ENCODE assay signal across 1 cellular context in the genomic region with DNA sequence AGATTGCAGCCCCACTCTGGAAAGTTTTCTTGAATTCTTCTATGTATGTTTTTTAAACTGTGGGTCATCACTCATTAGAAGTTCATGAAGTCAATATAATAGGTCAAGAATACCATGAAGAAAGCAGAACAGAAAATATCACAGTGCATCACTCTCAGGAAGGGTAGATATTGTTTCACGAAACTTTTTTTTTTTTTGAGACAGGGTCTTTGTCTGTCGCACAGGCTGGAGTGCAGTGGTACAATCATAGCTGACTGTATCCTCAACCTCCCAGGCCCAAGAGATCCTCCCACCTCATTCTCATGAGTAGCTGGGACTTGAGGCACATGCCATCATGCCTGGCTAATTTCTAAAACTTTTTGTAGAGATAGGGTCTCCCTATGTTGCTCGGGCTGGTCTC.
TF ChIP-seq lines count a peak whose summit lies in the region.

No MANE protein-coding gene starts in this region.

TF ChIP-seq in GM23338, 12 proteins besides CTCF, POLR2A, EP300 and RAD21 (continued from another document):
- TF ChIP-seq, protein P1, sequence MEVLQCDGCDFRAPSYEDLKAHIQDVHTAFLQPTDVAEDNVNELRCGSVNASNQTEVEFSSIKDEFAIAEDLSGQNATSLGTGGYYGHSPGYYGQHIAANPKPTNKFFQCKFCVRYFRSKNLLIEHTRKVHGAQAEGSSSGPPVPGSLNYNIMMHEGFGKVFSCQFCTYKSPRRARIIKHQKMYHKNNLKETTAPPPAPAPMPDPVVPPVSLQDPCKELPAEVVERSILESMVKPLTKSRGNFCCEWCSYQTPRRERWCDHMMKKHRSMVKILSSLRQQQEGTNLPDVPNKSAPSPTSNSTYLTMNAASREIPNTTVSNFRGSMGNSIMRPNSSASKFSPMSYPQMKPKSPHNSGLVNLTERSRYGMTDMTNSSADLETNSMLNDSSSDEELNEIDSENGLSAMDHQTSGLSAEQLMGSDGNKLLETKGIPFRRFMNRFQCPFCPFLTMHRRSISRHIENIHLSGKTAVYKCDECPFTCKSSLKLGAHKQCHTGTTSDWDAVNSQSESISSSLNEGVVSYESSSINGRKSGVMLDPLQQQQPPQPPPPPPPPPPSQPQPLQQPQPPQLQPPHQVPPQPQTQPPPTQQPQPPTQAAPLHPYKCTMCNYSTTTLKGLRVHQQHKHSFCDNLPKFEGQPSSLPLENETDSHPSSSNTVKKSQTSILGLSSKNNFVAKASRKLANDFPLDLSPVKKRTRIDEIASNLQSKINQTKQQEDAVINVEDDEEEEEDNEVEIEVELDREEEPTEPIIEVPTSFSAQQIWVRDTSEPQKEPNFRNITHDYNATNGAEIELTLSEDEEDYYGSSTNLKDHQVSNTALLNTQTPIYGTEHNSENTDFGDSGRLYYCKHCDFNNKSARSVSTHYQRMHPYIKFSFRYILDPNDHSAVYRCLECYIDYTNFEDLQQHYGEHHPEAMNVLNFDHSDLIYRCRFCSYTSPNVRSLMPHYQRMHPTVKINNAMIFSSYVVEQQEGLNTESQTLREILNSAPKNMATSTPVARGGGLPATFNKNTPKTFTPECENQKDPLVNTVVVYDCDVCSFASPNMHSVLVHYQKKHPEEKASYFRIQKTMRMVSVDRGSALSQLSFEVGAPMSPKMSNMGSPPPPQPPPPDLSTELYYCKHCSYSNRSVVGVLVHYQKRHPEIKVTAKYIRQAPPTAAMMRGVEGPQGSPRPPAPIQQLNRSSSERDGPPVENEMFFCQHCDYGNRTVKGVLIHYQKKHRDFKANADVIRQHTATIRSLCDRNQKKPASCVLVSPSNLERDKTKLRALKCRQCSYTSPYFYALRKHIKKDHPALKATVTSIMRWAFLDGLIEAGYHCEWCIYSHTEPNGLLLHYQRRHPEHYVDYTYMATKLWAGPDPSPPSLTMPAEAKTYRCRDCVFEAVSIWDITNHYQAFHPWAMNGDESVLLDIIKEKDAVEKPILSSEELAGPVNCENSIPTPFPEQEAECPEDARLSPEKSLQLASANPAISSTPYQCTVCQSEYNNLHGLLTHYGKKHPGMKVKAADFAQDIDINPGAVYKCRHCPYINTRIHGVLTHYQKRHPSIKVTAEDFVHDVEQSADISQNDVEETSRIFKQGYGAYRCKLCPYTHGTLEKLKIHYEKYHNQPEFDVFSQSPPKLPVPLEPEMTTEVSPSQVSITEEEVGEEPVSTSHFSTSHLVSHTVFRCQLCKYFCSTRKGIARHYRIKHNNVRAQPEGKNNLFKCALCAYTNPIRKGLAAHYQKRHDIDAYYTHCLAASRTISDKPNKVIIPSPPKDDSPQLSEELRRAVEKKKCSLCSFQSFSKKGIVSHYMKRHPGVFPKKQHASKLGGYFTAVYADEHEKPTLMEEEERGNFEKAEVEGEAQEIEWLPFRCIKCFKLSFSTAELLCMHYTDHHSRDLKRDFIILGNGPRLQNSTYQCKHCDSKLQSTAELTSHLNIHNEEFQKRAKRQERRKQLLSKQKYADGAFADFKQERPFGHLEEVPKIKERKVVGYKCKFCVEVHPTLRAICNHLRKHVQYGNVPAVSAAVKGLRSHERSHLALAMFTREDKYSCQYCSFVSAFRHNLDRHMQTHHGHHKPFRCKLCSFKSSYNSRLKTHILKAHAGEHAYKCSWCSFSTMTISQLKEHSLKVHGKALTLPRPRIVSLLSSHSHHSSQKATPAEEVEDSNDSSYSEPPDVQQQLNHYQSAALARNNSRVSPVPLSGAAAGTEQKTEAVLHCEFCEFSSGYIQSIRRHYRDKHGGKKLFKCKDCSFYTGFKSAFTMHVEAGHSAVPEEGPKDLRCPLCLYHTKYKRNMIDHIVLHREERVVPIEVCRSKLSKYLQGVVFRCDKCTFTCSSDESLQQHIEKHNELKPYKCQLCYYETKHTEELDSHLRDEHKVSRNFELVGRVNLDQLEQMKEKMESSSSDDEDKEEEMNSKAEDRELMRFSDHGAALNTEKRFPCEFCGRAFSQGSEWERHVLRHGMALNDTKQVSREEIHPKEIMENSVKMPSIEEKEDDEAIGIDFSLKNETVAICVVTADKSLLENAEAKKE (CRISPR knock-in tag; IDR thresholded peaks at IDR 0.05): no peak
- TF ChIP-seq EZH2 (IDR thresholded peaks at IDR 0.05; ENCODE audit: low read depth, unreplicated experiment) (no peak), STAT1 (IDR thresholded peaks at IDR 0.05; ENCODE audit: unreplicated experiment) (no peak), ZNF114 (CRISPR knock-in tag; IDR thresholded peaks at IDR 0.05) (no peak), POLR2AphosphoS5 (IDR thresholded peaks at IDR 0.05; ENCODE audit: low read depth) (no peak), NANOG (IDR thresholded peaks at IDR 0.05; ENCODE audit: borderline replicate concordance) (no peak)
